Comparison of ENCODE assay signal across 8 cellular contexts in genomic region chr1:33181038-33181861, GRCh38. TPM values are rescaled to one million over a fixed set of nuclear protein-coding genes. Genes with fewer than 3 reads are reported as not detected.
DNase-seq lines count a peak whose midpoint lies in the region; ATAC-seq and TF ChIP-seq lines count a peak whose summit lies in the region.

No MANE protein-coding gene starts in this region.

- no peaks in the 10 kb centered on the region; the same call in 1 of the 2 replicates for H4K20me1 ChIP-seq in GM23338 (replicated peaks; ENCODE audit: insufficient read depth)

- peak overlapping the region; percentile 80 for H2AFZ ChIP-seq in GM23338

- TF ChIP-seq EP300 in suprapubic skin (IDR thresholded peaks at IDR 0.05): no peak

- H3K4me1 Mint-ChIP-seq in GM23338 (peaks cover 31% of the 10 kb centered on the region), endothelial cell (ENCODE audit: unreplicated experiment) (peaks cover 14% of the 10 kb centered on the region)

- H3K27me3 Mint-ChIP-seq in GM23338 (ENCODE audit: insufficient read depth, low read depth, poor library complexity): peaks cover 15% of the 10 kb centered on the region
- peaks cover 9% of the 10 kb centered on the region for H3K27me3 Mint-ChIP-seq in endothelial cell (ENCODE audit: unreplicated experiment)

- H3K4me3 ChIP-seq in GM23338: peak overlapping the region; percentile 88
- peak overlapping the region; percentile 57 for H3K4me3 ChIP-seq in NB4 (ENCODE audit: low read depth, low read length)
- H3K4me3 ChIP-seq in mucosa of stomach (ENCODE audit: low read length): peak overlapping the region; percentile 38
- H3K4me3 ChIP-seq in suprapubic skin: peak overlapping the region; percentile 72

- no peak overlapping the region for H3K27ac Mint-ChIP-seq in GM23338
- no peak overlapping the region for H3K27ac Mint-ChIP-seq in endothelial cell (ENCODE audit: unreplicated experiment)

- no peaks in the 10 kb centered on the region for H3K9me3 Mint-ChIP-seq in GM23338
- no peaks in the 10 kb centered on the region for H3K9me3 Mint-ChIP-seq in endothelial cell (ENCODE audit: unreplicated experiment)

- H3K27me3 ChIP-seq in GM23338 (ENCODE audit: insufficient read depth) (peaks cover 5% of the 10 kb centered on the region; the same call in 1 of the 2 replicates), mucosa of stomach (ENCODE audit: control insufficient read depth, insufficient read depth, low read length) (peaks cover 6% of the 10 kb centered on the region), suprapubic skin (no peaks in the 10 kb centered on the region)

- TF ChIP-seq CTCF in GM23338 (conservative IDR thresholded peaks at IDR 0.05; ENCODE audit: low read depth in 2 of 2) (no peak), NB4 (IDR thresholded peaks at IDR 0.05; ENCODE audit: low read depth, low read length) (no peak), endothelial cell (IDR thresholded peaks at IDR 0.05; ENCODE audit: unreplicated experiment) (no peak), suprapubic skin (IDR thresholded peaks at IDR 0.05) (no peak)

- WGBS in suprapubic skin: under 1% methylated on average over 22 of the region's 80 CpGs

- H3F3A ChIP-seq in GM23338 (replicated peaks; ENCODE audit: low read depth): no peaks in the 10 kb centered on the region

- peak; percentile 77 for DNase-seq in Daoy (ENCODE audit: low read depth)
- DNase-seq in GM23338 (ENCODE audit: low spot score): peak; percentile 75
- peak; percentile 61 for DNase-seq in NB4 (ENCODE audit: low read depth)
- DNase-seq in activated CD4-positive, alpha-beta T cell treated with anti-CD3 and anti-CD28 coated beads for 48 hours: peak; percentile 34
- peak; percentile 47 for DNase-seq in endothelial cell (ENCODE audit: low spot score)
- DNase-seq in suprapubic skin (ENCODE audit: low spot score in 2 of 2): peak; percentile 77 to 83
- no peak for DNase-seq in NOMO-1 (lab: John Stamatoyannopoulos, UW; ENCODE audit: unreplicated experiment in 2 of 2)

- H3K4me3 Mint-ChIP-seq in GM23338: peak overlapping the region; percentile 78
- H3K4me3 Mint-ChIP-seq in endothelial cell (ENCODE audit: unreplicated experiment): peak overlapping the region; percentile 89

- H3K9me2 ChIP-seq in GM23338 (ENCODE audit: insufficient read depth): peaks cover 3% of the 10 kb centered on the region; the same call in 1 of the 2 replicates

- peaks cover 4% of the 10 kb centered on the region; the same call in 1 of the 2 replicates for H3K79me2 ChIP-seq in GM23338 (replicated peaks; ENCODE audit: insufficient read depth)

- peak overlapping the region; percentile 90 for H3K4me2 ChIP-seq in GM23338

- TF ChIP-seq POLR2A in NB4 (IDR thresholded peaks at IDR 0.05; ENCODE audit: extremely low read depth, insufficient read length): no peak
- TF ChIP-seq POLR2A in suprapubic skin (IDR thresholded peaks at IDR 0.05): no peak

- H3K36me3 Mint-ChIP-seq in GM23338 (ENCODE audit: low read depth): peaks cover 3% of the 10 kb centered on the region; the same call in 1 of the 3 replicates
- H3K36me3 Mint-ChIP-seq in endothelial cell (ENCODE audit: low read depth, unreplicated experiment): peaks cover 7% of the 10 kb centered on the region

- H3K36me3 ChIP-seq in GM23338 (ENCODE audit: insufficient read depth): no peaks in the 10 kb centered on the region
- no peaks in the 10 kb centered on the region for H3K36me3 ChIP-seq in mucosa of stomach (ENCODE audit: control insufficient read depth, insufficient read depth, low read length)
- no peaks in the 10 kb centered on the region for H3K36me3 ChIP-seq in suprapubic skin

- H3K9me3 ChIP-seq in mucosa of stomach (ENCODE audit: control insufficient read depth, low read length) (no peaks in the 10 kb centered on the region), suprapubic skin (no peaks in the 10 kb centered on the region)

- H3K4me1 ChIP-seq in GM23338 (ENCODE audit: insufficient read depth) (peaks cover 25% of the 10 kb centered on the region), mucosa of stomach (ENCODE audit: control insufficient read depth, insufficient read depth, low read length) (peaks cover 7% of the 10 kb centered on the region), suprapubic skin (peaks cover 50% of the 10 kb centered on the region)

- peak overlapping the region; percentile 58 for H3K9ac ChIP-seq in mucosa of stomach (ENCODE audit: low read length)

- H3K27ac ChIP-seq in GM23338 (ENCODE audit: low read depth): no peak overlapping the region
- H3K27ac ChIP-seq in suprapubic skin: peak overlapping the region; percentile 79

- ATAC-seq in GM23338: peak; percentile 68

TF ChIP-seq in GM23338, 12 proteins besides CTCF, POLR2A, EP300 and RAD21:
- TF ChIP-seq POLR2AphosphoS5 (IDR thresholded peaks at IDR 0.05; ENCODE audit: low read depth) (peak; percentile 81), CREB1 (CRISPR knock-in tag; IDR thresholded peaks at IDR 0.05; ENCODE audit: low read depth) (0 out of 2 replicates have a peak, but pooled peaks have one; percentile 39), ZNF114 (CRISPR knock-in tag; IDR thresholded peaks at IDR 0.05) (no peak), ETS1 (IDR thresholded peaks at IDR 0.05) (no peak), EZH2phosphoT487 (IDR thresholded peaks at IDR 0.05; ENCODE audit: unreplicated experiment) (no peak)

RNA-seq across cellular contexts. Expression of gene TRIM62, which starts 0.6 kb away (rescaled TPM):
- total RNA-seq in Daoy (2014; rRNA removed; shearing (Covaris generic)): 2.9 and 5.4 TPM in 2 replicates
- total RNA-seq in GM23338 (2014; rRNA removed; shearing (Covaris generic)): 16.1 and 18.9 TPM in 2 replicates
- polyA plus RNA-seq in GM23338 (2016; fragmentation: Nextera tagmentation; extraction: Ambion mirVana): 2.7 and 2.9 TPM in 2 replicates
- total RNA-seq in endothelial cell (ENCODE audit: unreplicated experiment): 10.8 TPM
- 10 to 100 TPM; 25.8 to 41.4 (median 34.0) TPM for total RNA-seq in suprapubic skin

Comparison
In these comparisons a context has a peak if more than half of its experiments do, and no peak if none do; other contexts are left out.
1. DNase-seq: peak in Daoy (single experiment), GM23338 (single experiment), NB4 (single experiment), activated CD4-positive, alpha-beta T cell treated with anti-CD3 and anti-CD28 coated beads for 48 hours (single experiment), endothelial cell (single experiment) and suprapubic skin (2 of 2); none in NOMO-1 (0 of 2).
2. H3K4me3 ChIP-seq: peak in every context shown above with its lines; median percentile 88 in GM23338; 72 in suprapubic skin; 57 in NB4; 38 in mucosa of stomach.